Comparison of ENCODE assay signal across 19 cellular contexts in genomic region chr2:44779793-44780192, GRCh38.
"Had no signal": no experiment of that assay in that cellular context is flagged by ENCODE, and none has a peak within 500 bp of the region (broad histone marks: within the 10 kb centered on the region; RNA-seq: fewer than 3 reads in every experiment).

No MANE protein-coding gene starts in this region.

- H3K4me3 Mint-ChIP-seq: activated CD4-positive, alpha-beta memory T cell treated with anti-CD3 and anti-CD28 coated beads, Interleukin-2, amount 10 ng/mL, durations not matched to agents 7 days and 5 days; activated naive CD8-positive, alpha-beta T cell treated with anti-CD3 and anti-CD28 coated beads, Interleukin-2, amount 10 ng/mL, durations not matched to agents 7 days and 5 days; natural killer cell treated with Interleukin-12 subunit alpha and Interleukin-12 subunit beta and Interleukin-15 and Interleukin-18, amount 100 ng/mL, for 72 hours had no signal

- H2AFZ ChIP-seq: hepatocyte had no signal

- H3K36me3 Mint-ChIP-seq: natural killer cell treated with Interleukin-12 subunit alpha and Interleukin-12 subunit beta and Interleukin-15 and Interleukin-18, amount 100 ng/mL, for 72 hours had no signal

- H3K36me3 ChIP-seq: sigmoid colon had no signal

- H3K27me3 ChIP-seq: body of pancreas, sigmoid colon, tibial artery had no signal

- H3K9me3 ChIP-seq: body of pancreas had no signal

- H3K4me1 Mint-ChIP-seq: activated CD4-positive, alpha-beta memory T cell treated with anti-CD3 and anti-CD28 coated beads, Interleukin-2, amount 10 ng/mL, durations not matched to agents 7 days and 5 days had no signal

- H3K79me2 ChIP-seq: hepatocyte had no signal

- H3K4me3 ChIP-seq: body of pancreas, hepatocyte, lung, sigmoid colon, tibial artery had no signal

- H3K4me1 ChIP-seq: body of pancreas, tibial artery had no signal

- H3K27ac Mint-ChIP-seq: activated CD4-positive, alpha-beta memory T cell treated with anti-CD3 and anti-CD28 coated beads, Interleukin-2, amount 10 ng/mL, durations not matched to agents 7 days and 5 days; activated naive CD8-positive, alpha-beta T cell treated with anti-CD3 and anti-CD28 coated beads, Interleukin-2, amount 10 ng/mL, durations not matched to agents 7 days and 5 days; activated T-helper 2 cell treated with anti-CD3 and anti-CD28 coated beads, Interferon-gamma antibody, Interleukin-2, Interleukin-4, amounts not matched to agents 10 μg/mL and 5 μg/mL and 100 μg/mL, durations not matched to agents 14 hours and 24 hours and 36 hours; natural killer cell treated with Interleukin-12 subunit alpha and Interleukin-12 subunit beta and Interleukin-15 and Interleukin-18, amount 100 ng/mL, for 72 hours had no signal

- H3K27ac ChIP-seq: body of pancreas, epithelial cell of prostate, hepatocyte, sigmoid colon, tibial artery had no signal

- H3K27me3 Mint-ChIP-seq: activated CD4-positive, alpha-beta memory T cell treated with anti-CD3 and anti-CD28 coated beads, Interleukin-2, amount 10 ng/mL, durations not matched to agents 7 days and 5 days had no signal

- DNase-seq: activated CD4-positive, alpha-beta memory T cell treated with anti-CD3 and anti-CD28 coated beads, Interleukin-2, amount 10 ng/mL, durations not matched to agents 7 days and 5 days; activated CD4-positive, alpha-beta T cell treated with anti-CD3 and anti-CD28 coated beads for 48 hours; activated CD4-positive, CD25-positive, alpha-beta regulatory T cell; activated naive CD4-positive, alpha-beta T cell treated with Interleukin-2 at 50 U/mL for 16 hours; activated naive CD8-positive, alpha-beta T cell treated with anti-CD3 and anti-CD28 coated beads, Interleukin-2, amount 10 ng/mL, durations not matched to agents 7 days and 5 days; activated T-cell treated with anti-CD3 and anti-CD28 coated beads, Interleukin-2, amount 50 U/mL, for 1 hour; body of pancreas; foreskin fibroblast; nucleus accumbens; sigmoid colon; stimulated activated CD4-positive, alpha-beta T cell treated with anti-CD3 and anti-CD28 coated beads, Interleukin-4, amount 100 ng/mL, for 4 hours; stimulated activated naive CD8-positive, alpha-beta T cell treated with anti-CD3 and anti-CD28 coated beads, Interleukin-15, Interleukin-2, amounts not matched to agents 100 U/mL and 50 U/mL, for 24 hours; substantia nigra; tibial artery had no signal

- H3K9me3 Mint-ChIP-seq: activated CD4-positive, alpha-beta memory T cell treated with anti-CD3 and anti-CD28 coated beads, Interleukin-2, amount 10 ng/mL, durations not matched to agents 7 days and 5 days; activated naive CD8-positive, alpha-beta T cell treated with anti-CD3 and anti-CD28 coated beads, Interleukin-2, amount 10 ng/mL, durations not matched to agents 7 days and 5 days; activated T-helper 2 cell treated with anti-CD3 and anti-CD28 coated beads, Interferon-gamma antibody, Interleukin-2, Interleukin-4, amounts not matched to agents 10 μg/mL and 5 μg/mL and 100 μg/mL, durations not matched to agents 14 hours and 24 hours and 36 hours; natural killer cell treated with Interleukin-12 subunit alpha and Interleukin-12 subunit beta and Interleukin-15 and Interleukin-18, amount 100 ng/mL, for 72 hours had no signal

- ATAC-seq: body of pancreas; stimulated activated naive CD8-positive, alpha-beta T cell treated with anti-CD3 and anti-CD28 coated beads, Interleukin-15, Interleukin-2, amounts not matched to agents 100 U/mL and 50 U/mL, for 24 hours had no signal

- H3K4me2 ChIP-seq: hepatocyte had no signal
